In genomic region chr7:103149808-103150180, GRCh38 we compare ENCODE assay signal across 8 cellular contexts. TPM values are rescaled to one million over a fixed set of nuclear protein-coding genes. Genes with fewer than 3 reads are reported as not detected.
DNase-seq lines count a peak whose midpoint lies in the region; ATAC-seq and TF ChIP-seq lines count a peak whose summit lies in the region.

No MANE protein-coding gene starts in this region.

- TF ChIP-seq CTCF in GM12865 (IDR thresholded peaks at IDR 0.05; ENCODE audit: insufficient read depth, low read depth, low read length, missing control alignments): no peak
- no peak for TF ChIP-seq CTCF in astrocyte of the cerebellum (IDR thresholded peaks at IDR 0.05; ENCODE audit: low read depth, low read length, missing control alignments)

- peak overlapping the region; percentile 93 for H3K27ac ChIP-seq in mesodermal cell (ENCODE audit: low read depth, low read length, severe bottlenecking)

- H3K9me3 ChIP-seq in mesodermal cell (ENCODE audit: control insufficient read depth, low read length): no peaks in the 10 kb centered on the region

- in situ Hi-C loops in astrocyte of the cerebellum (cut with HindIII; ENCODE audit: low sequenced_read_pairs): no loop called here

- H3K4me3 ChIP-seq in GM12865 (ENCODE audit: low read depth, low read length) (peak overlapping the region; percentile 78), astrocyte of the cerebellum (ENCODE audit: low read depth, low read length) (peak overlapping the region; percentile 52), mesodermal cell (ENCODE audit: extremely low read depth, insufficient read depth, low read length, poor library complexity, severe bottlenecking) (peak overlapping the region; percentile 50)

- DNase-seq in GM12865 (ENCODE audit: low read depth): no peak
- DNase-seq in astrocyte of the cerebellum (ENCODE audit: low read depth): no peak
- DNase-seq in Ammon's horn (ENCODE audit: low spot score): no peak
- no peak for DNase-seq in medulla oblongata (ENCODE audit: extremely low spot score)
- no peak for DNase-seq in RKO (ENCODE audit: low spot score)
- no peak for DNase-seq in NCI-H524 (lab: John Stamatoyannopoulos, UW)

- H3K4me1 ChIP-seq in mesodermal cell (ENCODE audit: control insufficient read depth, insufficient read depth, low read length, poor library complexity, severe bottlenecking): no peaks in the 10 kb centered on the region

- ATAC-seq in HG02885 (IDR thresholded peaks at IDR 0.05; ENCODE audit: poor library complexity, unreplicated experiment): peak; percentile 17

- 93 to 94% methylated on average over 10 to 11 of the region's 11 CpGs for WGBS in mesodermal cell (ENCODE audit: insufficient coverage in 2 of 2), 2 experiments

- no peaks in the 10 kb centered on the region for H3K36me3 ChIP-seq in mesodermal cell (ENCODE audit: control insufficient read depth, insufficient read depth, low read length)

RNA-seq across cellular contexts. Expression of gene NAPEPLD, which starts 0.9 kb away (rescaled TPM):
- polyA plus RNA-seq in mesodermal cell (2013, experiment 1 of 2): 4.7 TPM
- polyA plus RNA-seq in mesodermal cell (2013, experiment 2 of 2): 3.9 TPM
